1 cellular context compared by ENCODE assay signal in the genomic region with DNA sequence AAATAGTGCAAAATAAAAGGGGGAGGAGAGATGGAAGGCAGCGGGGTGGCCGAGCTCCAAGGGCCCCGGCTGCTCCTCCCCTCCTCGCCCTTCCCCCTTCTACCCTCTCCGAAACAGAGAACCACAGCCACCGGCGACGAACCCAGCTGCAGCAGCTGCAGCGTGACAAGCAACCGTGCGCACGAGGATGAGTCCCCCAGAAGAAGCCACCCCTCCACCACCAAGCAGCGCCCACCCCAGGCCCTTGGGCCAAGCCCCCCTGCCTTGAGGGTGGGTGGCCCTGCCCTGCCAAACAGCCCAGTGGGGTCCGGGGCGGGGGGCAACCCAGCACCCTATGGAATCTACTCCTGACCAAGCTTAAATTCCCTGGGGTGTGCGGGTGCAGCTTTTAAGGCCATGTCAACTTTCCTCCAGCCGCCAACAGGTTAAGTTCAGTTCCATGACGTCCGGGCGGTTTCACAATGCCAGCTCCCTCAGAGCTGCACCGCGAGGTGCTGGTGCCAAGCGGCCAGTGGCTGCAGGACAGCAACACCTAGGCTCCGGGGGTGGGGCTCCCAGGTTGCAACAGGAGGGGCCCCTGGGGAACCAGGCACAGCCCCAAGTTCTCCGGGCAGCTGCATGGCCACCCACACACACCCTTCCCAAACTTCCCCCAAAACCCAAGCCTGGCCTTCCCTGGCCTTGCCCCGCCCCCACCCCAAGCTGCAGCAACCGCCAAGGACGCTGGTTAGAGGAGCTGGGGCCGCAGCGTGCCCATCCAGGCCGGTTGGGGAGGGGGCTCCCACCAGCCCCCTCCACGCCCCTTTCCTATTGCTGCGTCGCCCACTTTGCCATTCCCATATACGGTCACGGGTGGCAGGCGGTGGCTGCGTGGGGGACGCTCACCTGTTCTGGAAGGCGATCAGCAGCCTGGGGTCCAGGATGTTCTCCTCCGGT.
TF ChIP-seq lines count a peak whose summit lies in the region.

No MANE protein-coding gene starts in this region.

TF ChIP-seq in GM12878, 131 proteins besides CTCF, POLR2A, EP300 and RAD21 (continued from another document):
- TF ChIP-seq, protein P1, sequence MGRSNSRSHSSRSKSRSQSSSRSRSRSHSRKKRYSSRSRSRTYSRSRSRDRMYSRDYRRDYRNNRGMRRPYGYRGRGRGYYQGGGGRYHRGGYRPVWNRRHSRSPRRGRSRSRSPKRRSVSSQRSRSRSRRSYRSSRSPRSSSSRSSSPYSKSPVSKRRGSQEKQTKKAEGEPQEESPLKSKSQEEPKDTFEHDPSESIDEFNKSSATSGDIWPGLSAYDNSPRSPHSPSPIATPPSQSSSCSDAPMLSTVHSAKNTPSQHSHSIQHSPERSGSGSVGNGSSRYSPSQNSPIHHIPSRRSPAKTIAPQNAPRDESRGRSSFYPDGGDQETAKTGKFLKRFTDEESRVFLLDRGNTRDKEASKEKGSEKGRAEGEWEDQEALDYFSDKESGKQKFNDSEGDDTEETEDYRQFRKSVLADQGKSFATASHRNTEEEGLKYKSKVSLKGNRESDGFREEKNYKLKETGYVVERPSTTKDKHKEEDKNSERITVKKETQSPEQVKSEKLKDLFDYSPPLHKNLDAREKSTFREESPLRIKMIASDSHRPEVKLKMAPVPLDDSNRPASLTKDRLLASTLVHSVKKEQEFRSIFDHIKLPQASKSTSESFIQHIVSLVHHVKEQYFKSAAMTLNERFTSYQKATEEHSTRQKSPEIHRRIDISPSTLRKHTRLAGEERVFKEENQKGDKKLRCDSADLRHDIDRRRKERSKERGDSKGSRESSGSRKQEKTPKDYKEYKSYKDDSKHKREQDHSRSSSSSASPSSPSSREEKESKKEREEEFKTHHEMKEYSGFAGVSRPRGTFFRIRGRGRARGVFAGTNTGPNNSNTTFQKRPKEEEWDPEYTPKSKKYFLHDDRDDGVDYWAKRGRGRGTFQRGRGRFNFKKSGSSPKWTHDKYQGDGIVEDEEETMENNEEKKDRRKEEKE (IDR thresholded peaks at IDR 0.05), result no peak
- TF ChIP-seq, protein P2, sequence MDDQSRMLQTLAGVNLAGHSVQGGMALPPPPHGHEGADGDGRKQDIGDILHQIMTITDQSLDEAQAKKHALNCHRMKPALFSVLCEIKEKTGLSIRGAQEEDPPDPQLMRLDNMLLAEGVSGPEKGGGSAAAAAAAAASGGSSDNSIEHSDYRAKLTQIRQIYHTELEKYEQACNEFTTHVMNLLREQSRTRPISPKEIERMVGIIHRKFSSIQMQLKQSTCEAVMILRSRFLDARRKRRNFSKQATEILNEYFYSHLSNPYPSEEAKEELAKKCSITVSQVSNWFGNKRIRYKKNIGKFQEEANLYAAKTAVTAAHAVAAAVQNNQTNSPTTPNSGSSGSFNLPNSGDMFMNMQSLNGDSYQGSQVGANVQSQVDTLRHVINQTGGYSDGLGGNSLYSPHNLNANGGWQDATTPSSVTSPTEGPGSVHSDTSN (IDR thresholded peaks at IDR 0.05; ENCODE audit: insufficient replicate concordance, low read depth, low read length), result peak; percentile 42
- TF ChIP-seq SMAD1 (IDR thresholded peaks at IDR 0.05; ENCODE audit: low read depth, partially characterized antibody) (no peak), POLR2AphosphoS2 (IDR thresholded peaks at IDR 0.05; ENCODE audit: low read depth, low read length) (no peak), TAF1 (IDR thresholded peaks at IDR 0.05; ENCODE audit: borderline replicate concordance, low read depth, low read length) (peak; percentile 22; the same call in 1 of the 2 replicates), YBX1 (IDR thresholded peaks at IDR 0.05) (no peak)
- TF ChIP-seq, protein P3, sequence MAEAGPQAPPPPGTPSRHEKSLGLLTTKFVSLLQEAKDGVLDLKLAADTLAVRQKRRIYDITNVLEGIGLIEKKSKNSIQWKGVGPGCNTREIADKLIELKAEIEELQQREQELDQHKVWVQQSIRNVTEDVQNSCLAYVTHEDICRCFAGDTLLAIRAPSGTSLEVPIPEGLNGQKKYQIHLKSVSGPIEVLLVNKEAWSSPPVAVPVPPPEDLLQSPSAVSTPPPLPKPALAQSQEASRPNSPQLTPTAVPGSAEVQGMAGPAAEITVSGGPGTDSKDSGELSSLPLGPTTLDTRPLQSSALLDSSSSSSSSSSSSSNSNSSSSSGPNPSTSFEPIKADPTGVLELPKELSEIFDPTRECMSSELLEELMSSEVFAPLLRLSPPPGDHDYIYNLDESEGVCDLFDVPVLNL (IDR thresholded peaks at IDR 0.05; ENCODE audit: low read depth, low read length), result no peak
